ENCODE assay signal across 9 cellular contexts in genomic region chr1:206816390-206817287, GRCh38.
DNase-seq lines count a peak whose midpoint lies in the region; ATAC-seq lines count a peak whose summit lies in the region.
"Had no signal": no experiment of that assay in that cellular context is flagged by ENCODE, and none has a peak within 500 bp of the region (broad histone marks: within the 10 kb centered on the region; RNA-seq: fewer than 3 reads in every experiment).

No MANE protein-coding gene starts in this region.

- peak overlapping the region; percentile 27 for H3K4me3 Mint-ChIP-seq in activated naive CD4-positive, alpha-beta T cell treated with anti-CD3 and anti-CD28 coated beads, Interleukin-2, amount 50 U/mL, for 24 hours

- H3K36me3 Mint-ChIP-seq in activated naive CD4-positive, alpha-beta T cell treated with anti-CD3 and anti-CD28 coated beads, Interleukin-2, amount 50 U/mL, for 24 hours = peaks cover 3% of the 10 kb centered on the region

- peaks cover 42% of the 10 kb centered on the region for H3K4me1 Mint-ChIP-seq in activated naive CD4-positive, alpha-beta T cell treated with anti-CD3 and anti-CD28 coated beads, Interleukin-2, amount 50 U/mL, for 24 hours

- H3K9me3 Mint-ChIP-seq in activated naive CD4-positive, alpha-beta T cell treated with anti-CD3 and anti-CD28 coated beads, Interleukin-2, amount 50 U/mL, for 24 hours = no peaks in the 10 kb centered on the region

- ATAC-seq in HG03097 (IDR thresholded peaks at IDR 0.05; ENCODE audit: low FRiP score, unreplicated experiment) (peak; percentile 55), HG03342 (IDR thresholded peaks at IDR 0.05; ENCODE audit: unreplicated experiment) (no peak)

- H3K27ac Mint-ChIP-seq in activated naive CD4-positive, alpha-beta T cell treated with anti-CD3 and anti-CD28 coated beads, Interleukin-2, amount 50 U/mL, for 24 hours = peak overlapping the region; percentile 85

- H3K27me3 Mint-ChIP-seq in activated naive CD4-positive, alpha-beta T cell treated with anti-CD3 and anti-CD28 coated beads, Interleukin-2, amount 50 U/mL, for 24 hours = no peaks in the 10 kb centered on the region

- peak; percentile 22 for DNase-seq in activated naive CD4-positive, alpha-beta T cell treated with Interleukin-2 at 50 U/mL for 16 hours
- DNase-seq in activated naive CD4-positive, alpha-beta T cell (lab: John Stamatoyannopoulos, UW) = no peak
- DNase-seq in stimulated activated naive CD4-positive, alpha-beta T cell treated with Interleukin-2 at 50 U/mL for 16 hours (lab: John Stamatoyannopoulos, UW) = peak; percentile 24
- DNase-seq in SKM-1 (lab: John Stamatoyannopoulos, UW; ENCODE audit: unreplicated experiment) = no peak
- no peak for DNase-seq in HCEC 1CT
- DNase-seq: T-helper 9 cell had no signal

Comparison
In these comparisons a context has a peak if more than half of its experiments do, and no peak if none do; other contexts are left out.
1. DNase-seq: peak in activated naive CD4-positive, alpha-beta T cell treated with Interleukin-2 at 50 U/mL for 16 hours (single experiment) and stimulated activated naive CD4-positive, alpha-beta T cell treated with Interleukin-2 at 50 U/mL for 16 hours (single experiment); none in activated naive CD4-positive, alpha-beta T cell (0 of 4), SKM-1 (single experiment) and HCEC 1CT (single experiment).